In genomic region chr5:79792518-79792917, GRCh38 we compare ENCODE assay signal across 17 cellular contexts.
A peak's percentile ranks its signal among the peaks of the same experiment; 100 is the strongest.
DNase-seq lines count a peak whose midpoint lies in the region; ATAC-seq and TF ChIP-seq lines count a peak whose summit lies in the region.
"Had no signal": no experiment of that assay in that cellular context is flagged by ENCODE, and none has a peak within 500 bp of the region (broad histone marks: within the 10 kb centered on the region; RNA-seq: fewer than 3 reads in every experiment).

No MANE protein-coding gene starts in this region.

- H3K9me3 Mint-ChIP-seq in MCF 10A (ENCODE audit: unreplicated experiment): no peaks in the 10 kb centered on the region
- H3K9me3 Mint-ChIP-seq: CD8-positive, alpha-beta memory T cell had no signal

- CTCF ChIA-PET in HEK293 (lab: Yijun Ruan, JAX): no interaction called here
- CTCF ChIA-PET in MCF 10A (lab: Yijun Ruan, JAX): no interaction called here

- POLR2A ChIA-PET in HEK293 (lab: Yijun Ruan, JAX) (no interaction called here), MCF 10A (lab: Yijun Ruan, JAX) (no interaction called here)

- intact Hi-C loops in right cardiac atrium (cut with DNase I): no loop called here
- intact Hi-C loops in psoas muscle (cut with DNase I): no loop called here
- intact Hi-C loops in MCF 10A (cut with micrococcal nuclease): no loop called here
- intact Hi-C loops in body of pancreas (cut with DNase I): no loop called here

- WGBS in right cardiac atrium: 90% methylated on average over 1 of the region's 1 CpG
- 42 to 68% (median 58%) methylated on average over 1 of the region's 1 CpG for WGBS in psoas muscle, 3 donors
- 44 to 75% methylated on average over 1 of the region's 1 CpG for WGBS in body of pancreas, 2 donors

- ATAC-seq in right cardiac atrium (no peak), left lobe of liver (peak; percentile 56), psoas muscle (no peak), body of pancreas (no peak)

- no peak overlapping the region for H3K4me3 Mint-ChIP-seq in MCF 10A (ENCODE audit: unreplicated experiment)
- H3K4me3 Mint-ChIP-seq: CD8-positive, alpha-beta memory T cell had no signal

- H3K4me3 ChIP-seq in cardiac muscle cell (no peak overlapping the region), right cardiac atrium (ENCODE audit: low read length) (no peak overlapping the region), HEK293 (ENCODE audit: low read depth, low read length) (no peak overlapping the region), psoas muscle (no peak overlapping the region), body of pancreas (no peak overlapping the region)
- H3K4me3 ChIP-seq: BLaER1 had no signal

- peaks cover 80% of the 10 kb centered on the region for H3K36me3 ChIP-seq in cardiac muscle cell
- peaks cover 0 to 33% of the 10 kb centered on the region in 2 experiments; a peak in 1 of 3 replicates for H3K36me3 ChIP-seq in HEK293 (ENCODE audit: control insufficient read depth in 2 of 2, insufficient read depth in 1 of 2, low read length in 2 of 2)
- H3K36me3 ChIP-seq in psoas muscle (ENCODE audit: insufficient read depth in 1 of 2, low read depth in 1 of 2): peaks cover 0 to 92% of the 10 kb centered on the region in 2 donors
- H3K36me3 ChIP-seq in body of pancreas (replicated peaks in 1 of 2; ENCODE audit: insufficient read depth in 1 of 2, low read depth in 2 of 2): no peaks in the 10 kb centered on the region
- H3K36me3 ChIP-seq: BLaER1 had no signal

- H3K36me3 Mint-ChIP-seq in MCF 10A (ENCODE audit: insufficient read depth, unreplicated experiment): no peaks in the 10 kb centered on the region

- H3K27me3 ChIP-seq in cardiac muscle cell (no peaks in the 10 kb centered on the region), right cardiac atrium (ENCODE audit: control insufficient read depth, insufficient read depth) (no peaks in the 10 kb centered on the region), psoas muscle (ENCODE audit: insufficient read depth in 3 of 3, low read length in 2 of 3) (no peaks in the 10 kb centered on the region), body of pancreas (no peaks in the 10 kb centered on the region)
- H3K27me3 ChIP-seq: BLaER1 had no signal

- no peaks in the 10 kb centered on the region for H3K27me3 Mint-ChIP-seq in MCF 10A (ENCODE audit: insufficient read depth, unreplicated experiment)

- TF ChIP-seq CTCF in cardiac muscle cell (IDR thresholded peaks at IDR 0.05; ENCODE audit: low read depth, low read length) (no peak), HEK293 (tag by site-specific recombination; IDR thresholded peaks at IDR 0.05) (no peak), psoas muscle (IDR thresholded peaks at IDR 0.05) (no peak), MCF 10A (IDR thresholded peaks at IDR 0.05; ENCODE audit: unreplicated experiment) (no peak), body of pancreas (IDR thresholded peaks at IDR 0.05) (no peak)

- no peak for TF ChIP-seq POLR2A in body of pancreas (IDR thresholded peaks at IDR 0.05)

- no peak overlapping the region for H3K27ac Mint-ChIP-seq in MCF 10A (ENCODE audit: low read depth, unreplicated experiment)
- H3K27ac Mint-ChIP-seq: CD8-positive, alpha-beta memory T cell had no signal

- H3K4me1 Mint-ChIP-seq in MCF 10A (ENCODE audit: insufficient read depth, unreplicated experiment): peaks cover 7% of the 10 kb centered on the region
- H3K4me1 Mint-ChIP-seq: CD8-positive, alpha-beta memory T cell had no signal

- H3K27ac ChIP-seq in cardiac muscle cell (peak overlapping the region; percentile 21), right cardiac atrium (ENCODE audit: low read length) (no peak overlapping the region), HEK293 (ENCODE audit: extremely low read depth, low read depth, low read length) (no peak overlapping the region), psoas muscle (peak overlapping the region; percentile 75), body of pancreas (no peak overlapping the region)
- H3K27ac ChIP-seq: BLaER1, HL-60 had no signal

- H3K9me3 ChIP-seq in cardiac muscle cell (ENCODE audit: low read depth) (no peaks in the 10 kb centered on the region), right cardiac atrium (ENCODE audit: control insufficient read depth, low read length) (no peaks in the 10 kb centered on the region), HEK293 (ENCODE audit: control insufficient read depth, insufficient read depth, low read depth, low read length) (no peaks in the 10 kb centered on the region), psoas muscle (no peaks in the 10 kb centered on the region), body of pancreas (no peaks in the 10 kb centered on the region)
- H3K9me3 ChIP-seq: BLaER1, Caco-2 had no signal

- peaks cover 5% of the 10 kb centered on the region for H3K4me1 ChIP-seq in cardiac muscle cell (ENCODE audit: low read depth)
- no peaks in the 10 kb centered on the region for H3K4me1 ChIP-seq in right cardiac atrium (ENCODE audit: control insufficient read depth, insufficient read depth, low read length)
- H3K4me1 ChIP-seq in HEK293 (ENCODE audit: control insufficient read depth, insufficient read depth, low read length): no peaks in the 10 kb centered on the region; the same call in 1 of the 2 replicates
- H3K4me1 ChIP-seq in psoas muscle: peaks cover 52% of the 10 kb centered on the region
- no peaks in the 10 kb centered on the region for H3K4me1 ChIP-seq in body of pancreas
- H3K4me1 ChIP-seq: BLaER1, Caco-2 had no signal

- no TSS peak for BruUV-seq in MCF 10A (replicated peaks; lab: Mats Ljungman, UMichigan)

- DNase-seq in cardiac muscle cell (ENCODE audit: low read depth in 1 of 2, low spot score in 1 of 2): no peak
- DNase-seq in right cardiac atrium: no peak
- no peak for DNase-seq in left lobe of liver (ENCODE audit: low spot score)
- DNase-seq in psoas muscle: no peak
- DNase-seq in NOMO-1 (lab: John Stamatoyannopoulos, UW; ENCODE audit: unreplicated experiment in 2 of 2): no peak
- DNase-seq in MCF 10A (ENCODE audit: unreplicated experiment): no peak
- no peak for DNase-seq in body of pancreas
- DNase-seq: 8988T; AML-193; Caco-2; CD8-positive, alpha-beta memory T cell; DND-41; GDM1; HCEC 1CT had no signal

TF ChIP-seq in HEK293, 187 proteins besides CTCF, POLR2A, EP300 and RAD21:
- peak; percentile 19; the same call in 1 of the 2 replicates for TF ChIP-seq PRDM1 (tag by site-specific recombination; IDR thresholded peaks at IDR 0.05)
- no peak for TF ChIP-seq ZNF274 (IDR thresholded peaks at IDR 0.05; ENCODE audit: low read length)
- no peak for TF ChIP-seq ZNF274 (tag by site-specific recombination; IDR thresholded peaks at IDR 0.05; ENCODE audit: borderline replicate concordance)

Comparison
In these comparisons a context has a peak if more than half of its experiments do, and no peak if none do; other contexts are left out.
1. H3K27ac ChIP-seq: peak in cardiac muscle cell (single experiment) and psoas muscle (single experiment); none in right cardiac atrium (single experiment), HEK293 (single experiment) and body of pancreas (0 of 4).